8 cellular contexts compared by ENCODE assay signal in genomic region chr14:49962616-49963015, GRCh38.
DNase-seq lines count a peak whose midpoint lies in the region; ATAC-seq, FAIRE-seq and TF ChIP-seq lines count a peak whose summit lies in the region.

No MANE protein-coding gene starts in this region.

- peak overlapping the region; percentile 52 for H3K4me2 ChIP-seq in OCI-LY3 (ENCODE audit: low read length)

- H3K9me3 ChIP-seq in OCI-LY3 (ENCODE audit: insufficient read depth, low read length) (no peaks in the 10 kb centered on the region), kidney (ENCODE audit: control insufficient read depth in 1 of 2, low read length in 2 of 2) (no peaks in the 10 kb centered on the region), upper lobe of right lung (no peaks in the 10 kb centered on the region)

- H3K79me2 ChIP-seq in OCI-LY3 (ENCODE audit: low read length), result no peaks in the 10 kb centered on the region

- H3K36me3 ChIP-seq in OCI-LY3 (replicated peaks; ENCODE audit: low read depth, low read length) (no peaks in the 10 kb centered on the region), kidney (ENCODE audit: control insufficient read depth in 1 of 2, insufficient read depth in 2 of 2, low read length in 2 of 2) (no peaks in the 10 kb centered on the region), upper lobe of right lung (no peaks in the 10 kb centered on the region)

- H3K27me3 ChIP-seq in OCI-LY3 (ENCODE audit: low read depth, low read length), result no peaks in the 10 kb centered on the region
- no peaks in the 10 kb centered on the region for H3K27me3 ChIP-seq in upper lobe of right lung

- H3K9ac ChIP-seq in OCI-LY3 (ENCODE audit: low read length) (no peak overlapping the region), kidney (ENCODE audit: low read length in 2 of 2) (no peak overlapping the region)

- ATAC-seq in upper lobe of right lung (peak; percentile 70), HG03139 (IDR thresholded peaks at IDR 0.05; ENCODE audit: unreplicated experiment) (no peak)

- TF ChIP-seq CTCF in OCI-LY3 (IDR thresholded peaks at IDR 0.05; ENCODE audit: low read depth, low read length) (no peak), kidney (IDR thresholded peaks at IDR 0.05; ENCODE audit: borderline replicate concordance, extremely low read depth, insufficient read depth) (no peak), upper lobe of right lung (IDR thresholded peaks at IDR 0.05) (no peak)

- H3K4me1 ChIP-seq in OCI-LY3 (ENCODE audit: low read length) (peaks cover 64% of the 10 kb centered on the region), kidney (ENCODE audit: control insufficient read depth in 1 of 2, insufficient read depth in 1 of 2, low read depth in 1 of 2, low read length in 2 of 2) (peaks cover 3 to 13% of the 10 kb centered on the region in 2 donors), upper lobe of right lung (peaks cover 3% of the 10 kb centered on the region)

- FAIRE-seq in kidney (lab: Jason Lieb, UNC), result no peak

- H4K20me1 ChIP-seq in OCI-LY3 (ENCODE audit: insufficient read depth, low read length), result no peaks in the 10 kb centered on the region

- H3K4me3 ChIP-seq in OCI-LY3 (ENCODE audit: low read length) (peak overlapping the region; percentile 6; the same call in 1 of the 2 replicates), kidney (ENCODE audit: low read length in 2 of 2) (no peak overlapping the region), upper lobe of right lung (no peak overlapping the region)

- peak overlapping the region; percentile 81 for H2AFZ ChIP-seq in OCI-LY3 (ENCODE audit: low read depth, low read length)

- no peak overlapping the region for H3K27ac ChIP-seq in OCI-LY3 (ENCODE audit: low read length)
- H3K27ac ChIP-seq in kidney (ENCODE audit: low read depth in 2 of 2, low read length in 2 of 2), result no peak overlapping the region
- no peak overlapping the region for H3K27ac ChIP-seq in upper lobe of right lung

- peak; percentile 84 for DNase-seq in activated effector memory CD4-positive, alpha-beta T cell treated with anti-CD3 and anti-CD28 coated beads, Interleukin-2, amount 50 U/mL, for 16 hours
- DNase-seq in activated effector memory CD4-positive, alpha-beta T cell treated with Interleukin-2 at 50 U/mL for 16 hours, result no peak
- peak; percentile 85 for DNase-seq in kidney
- DNase-seq in upper lobe of right lung, result peak; percentile 71
- no peak for DNase-seq in C1 segment of cervical spinal cord (lab: John Stamatoyannopoulos, UW)
- no peak for DNase-seq in DMS153 (lab: John Stamatoyannopoulos, UW)

- intact Hi-C loops in kidney (cut with DNase I), result no loop called here
- intact Hi-C loops in upper lobe of right lung (cut with DNase I), result no loop called here

Comparison
In these comparisons a context has a peak if more than half of its experiments do, and no peak if none do; other contexts are left out.
1. DNase-seq: peak in activated effector memory CD4-positive, alpha-beta T cell treated with anti-CD3 and anti-CD28 coated beads, Interleukin-2, amount 50 U/mL, for 16 hours (single experiment), kidney (single experiment) and upper lobe of right lung (single experiment); none in activated effector memory CD4-positive, alpha-beta T cell treated with Interleukin-2 at 50 U/mL for 16 hours (single experiment), C1 segment of cervical spinal cord (0 of 14) and DMS153 (single experiment).